In the genomic region with DNA sequence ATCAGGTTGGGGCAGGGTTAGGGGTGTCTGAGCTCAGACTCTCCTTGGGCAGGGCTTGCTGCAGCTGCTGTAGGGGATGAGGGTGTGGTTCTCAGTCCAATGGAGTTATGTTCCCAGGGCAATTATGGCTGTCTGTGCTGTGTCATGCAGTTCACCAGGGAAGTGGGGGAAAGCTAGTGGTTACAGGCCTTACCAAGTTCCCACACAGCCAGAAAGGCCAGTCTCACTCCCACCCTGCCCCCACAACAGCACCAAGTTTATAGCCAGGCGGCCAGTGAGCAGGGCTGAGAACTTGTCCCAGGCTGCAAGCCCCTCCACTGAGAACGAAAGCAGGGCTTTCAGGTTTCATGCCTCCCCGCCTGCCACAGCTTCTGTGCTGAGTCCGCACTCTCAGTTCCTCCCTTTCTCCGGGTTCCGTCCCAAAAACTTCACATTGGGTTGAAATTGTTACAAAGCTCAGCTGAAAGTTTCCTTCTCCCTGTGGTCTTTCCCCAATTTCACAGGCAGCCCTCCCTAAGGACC, we compare ENCODE assay signal across 10 cellular contexts. TPM values are rescaled to one million over a fixed set of nuclear protein-coding genes. Genes with fewer than 3 reads are reported as not detected.
DNase-seq lines count a peak whose midpoint lies in the region; ATAC-seq and TF ChIP-seq lines count a peak whose summit lies in the region.
"Had no signal": no experiment of that assay in that cellular context is flagged by ENCODE, and none has a peak within 500 bp of the region (broad histone marks: within the 10 kb centered on the region; RNA-seq: fewer than 3 reads in every experiment).

No MANE protein-coding gene starts in this region.

- intact Hi-C loops in Right ventricle myocardium superior (cut with DNase I) = no loop called here
- intact Hi-C loops in CD4-positive, alpha-beta memory T cell (cut with micrococcal nuclease) = no loop called here

- H3K27ac Mint-ChIP-seq in CD4-positive, alpha-beta memory T cell = no peak overlapping the region
- no peak overlapping the region for H3K27ac Mint-ChIP-seq in T-helper 17 cell

- H3K4me1 ChIP-seq in right atrium auricular region (no peaks in the 10 kb centered on the region), gastroesophageal sphincter (no peaks in the 10 kb centered on the region), osteoblast (ENCODE audit: insufficient read depth, low read length) (no peaks in the 10 kb centered on the region)
- H3K4me1 ChIP-seq in CD4-positive, alpha-beta memory T cell (ENCODE audit: insufficient read depth, low read length) = no peaks in the 10 kb centered on the region
- H3K4me1 ChIP-seq: parathyroid adenoma had no signal

- no peak overlapping the region for H3K4me2 ChIP-seq in osteoblast (ENCODE audit: insufficient read depth, low read length)

- H3K36me3 ChIP-seq in right atrium auricular region (no peaks in the 10 kb centered on the region), gastroesophageal sphincter (no peaks in the 10 kb centered on the region), osteoblast (ENCODE audit: insufficient read depth, low read length) (no peaks in the 10 kb centered on the region)
- H3K36me3 ChIP-seq in CD4-positive, alpha-beta memory T cell (ENCODE audit: insufficient read depth, low read length) = no peaks in the 10 kb centered on the region

- no peak for TF ChIP-seq CTCF in right atrium auricular region (IDR thresholded peaks at IDR 0.05)
- TF ChIP-seq CTCF in gastroesophageal sphincter (IDR thresholded peaks at IDR 0.05) = no peak
- TF ChIP-seq CTCF in osteoblast (IDR thresholded peaks at IDR 0.05; ENCODE audit: extremely low read depth, low read depth, low read length) = no peak

- H3K9me3 ChIP-seq in right atrium auricular region (no peaks in the 10 kb centered on the region), gastroesophageal sphincter (peaks cover 0 to 3% (median 0%) of the 10 kb centered on the region in 3 donors), T-helper 17 cell (ENCODE audit: control insufficient read depth, low read length, poor library complexity, severe bottlenecking) (no peaks in the 10 kb centered on the region), osteoblast (ENCODE audit: low read depth, low read length) (no peaks in the 10 kb centered on the region)
- no peaks in the 10 kb centered on the region for H3K9me3 ChIP-seq in CD4-positive, alpha-beta memory T cell (ENCODE audit: control insufficient read depth in 1 of 2, low read length in 2 of 2)

- no peak for DNase-seq in Right ventricle myocardium superior
- no peak for DNase-seq in right atrium auricular region (ENCODE audit: low spot score)
- DNase-seq in CD4-positive, alpha-beta memory T cell = no peak
- no peak for DNase-seq in activated T-cell treated with anti-CD3 and anti-CD28 coated beads, Interleukin-2, amount 50 U/mL, for 1 hour
- no peak for DNase-seq in T-helper 17 cell
- DNase-seq in osteoblast (ENCODE audit: insufficient read length, low spot score, missing footprints) = no peak
- DNase-seq: NCI-H1694 had no signal

- no peak overlapping the region for H3K4me3 Mint-ChIP-seq in CD4-positive, alpha-beta memory T cell
- no peak overlapping the region for H3K4me3 Mint-ChIP-seq in T-helper 17 cell

- peaks cover 4 to 29% (median 17%) of the 10 kb centered on the region in 8 donors for H3K9me3 Mint-ChIP-seq in CD4-positive, alpha-beta memory T cell

- 94 to 100% methylated on average over 2 to 3 of the region's 6 CpGs for WGBS in gastroesophageal sphincter (ENCODE audit: low coverage in 1 of 2), 2 donors

- H3K27me3 ChIP-seq in right atrium auricular region (no peaks in the 10 kb centered on the region), gastroesophageal sphincter (no peaks in the 10 kb centered on the region), osteoblast (ENCODE audit: insufficient read depth, low read length) (peaks cover 3% of the 10 kb centered on the region)
- no peaks in the 10 kb centered on the region for H3K27me3 ChIP-seq in CD4-positive, alpha-beta memory T cell (ENCODE audit: insufficient read depth, low read length)

- no peak for TF ChIP-seq EP300 in gastroesophageal sphincter (IDR thresholded peaks at IDR 0.05)

- CTCF ChIA-PET in CD4-positive, alpha-beta memory T cell (lab: Charles Lee; ENCODE audit: partially characterized antibody) = interaction anchor here (1.3 kb wide), 1 partner anchor 8 kb away, joined by 3 read pairs; no protein-coding TSS in a partner anchor

- POLR2A ChIA-PET in CD4-positive, alpha-beta memory T cell (lab: Charles Lee; ENCODE audit: partially characterized antibody) = no interaction called here

- peak; percentile 58 for ATAC-seq in Right ventricle myocardium superior (ENCODE audit: poor library complexity)
- peak; percentile 76 for ATAC-seq in HG03139 (IDR thresholded peaks at IDR 0.05; ENCODE audit: unreplicated experiment)
- ATAC-seq in gastroesophageal sphincter = peak; percentile 28
- ATAC-seq in T-helper 17 cell = no peak

- H4K20me1 ChIP-seq in osteoblast (ENCODE audit: insufficient read depth, low read length) = no peaks in the 10 kb centered on the region

- no peaks in the 10 kb centered on the region for H3K4me1 Mint-ChIP-seq in CD4-positive, alpha-beta memory T cell
- H3K4me1 Mint-ChIP-seq in T-helper 17 cell = no peaks in the 10 kb centered on the region

- H3K36me3 Mint-ChIP-seq in CD4-positive, alpha-beta memory T cell = peaks cover 0 to 4% of the 10 kb centered on the region in 2 donors
- no peaks in the 10 kb centered on the region for H3K36me3 Mint-ChIP-seq in T-helper 17 cell (ENCODE audit: low read depth)

- H3K27ac ChIP-seq in right atrium auricular region = no peak overlapping the region
- no peak overlapping the region for H3K27ac ChIP-seq in gastroesophageal sphincter
- H3K27ac ChIP-seq in CD4-positive, alpha-beta memory T cell (ENCODE audit: low read depth, low read length) = no peak overlapping the region
- no peak overlapping the region for H3K27ac ChIP-seq in osteoblast (ENCODE audit: low read depth, low read length)
- H3K27ac ChIP-seq: parathyroid adenoma had no signal

- H3K4me3 ChIP-seq in right atrium auricular region (no peak overlapping the region), gastroesophageal sphincter (no peak overlapping the region), osteoblast (ENCODE audit: insufficient read depth, low read length) (no peak overlapping the region)
- no peak overlapping the region for H3K4me3 ChIP-seq in CD4-positive, alpha-beta memory T cell (ENCODE audit: low read length in 2 of 2)

- H2AFZ ChIP-seq in osteoblast (ENCODE audit: low read length) = no peak overlapping the region
- H2AFZ ChIP-seq: parathyroid adenoma had no signal

- H3K79me2 ChIP-seq in osteoblast (ENCODE audit: insufficient read depth, low read length) = no peaks in the 10 kb centered on the region
- H3K79me2 ChIP-seq: parathyroid adenoma had no signal

- TF ChIP-seq POLR2A in gastroesophageal sphincter (IDR thresholded peaks at IDR 0.05) = no peak

- peaks cover 6 to 9% of the 10 kb centered on the region in 2 donors for H3K27me3 Mint-ChIP-seq in CD4-positive, alpha-beta memory T cell
- peaks cover 6% of the 10 kb centered on the region for H3K27me3 Mint-ChIP-seq in T-helper 17 cell

RNA-seq across cellular contexts. Expression of a gene that starts 19.6 kb away (rescaled TPM):
- 11.5 TPM for total RNA-seq in Right ventricle myocardium superior
- total RNA-seq in right atrium auricular region = 1 to 10 TPM; 7.8 to 9.1 TPM
- 10 to 100 TPM; 11.7 to 26.1 (median 17.1) TPM for total RNA-seq in gastroesophageal sphincter
- total RNA-seq in CD4-positive, alpha-beta memory T cell = 10 to 100 TPM; 41.1 to 41.3 TPM
- polyA plus RNA-seq in CD4-positive, alpha-beta memory T cell = 1 to 10 TPM; 3.3 to 8.2 TPM
- 10 to 100 TPM; 17.1 to 19.8 TPM for total RNA-seq in T-helper 17 cell
- 21.5 and 22.1 TPM in 2 replicates for total RNA-seq in osteoblast
